Comparison of ENCODE assay signal across 19 cellular contexts in the genomic region with DNA sequence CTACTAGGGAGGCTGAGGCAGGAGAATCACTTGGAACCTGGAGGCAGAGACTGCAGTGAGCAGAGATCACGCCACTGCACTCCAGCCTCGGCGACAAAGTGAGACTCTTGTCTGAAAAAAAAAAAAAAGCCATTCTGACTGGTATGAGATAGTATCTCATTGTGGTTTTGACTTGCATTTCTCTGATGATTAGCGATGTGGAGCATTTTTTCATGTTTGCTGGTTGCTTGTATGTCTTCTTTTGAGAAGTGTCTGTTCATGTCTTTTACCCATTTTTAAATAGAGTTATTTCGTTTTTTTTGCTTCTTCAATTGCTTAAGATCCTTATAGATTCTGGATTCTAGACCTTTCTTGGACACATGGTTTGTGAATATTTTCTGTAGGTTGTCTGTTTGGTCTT.
DNase-seq lines count a peak whose midpoint lies in the region; ATAC-seq, FAIRE-seq and TF ChIP-seq lines count a peak whose summit lies in the region.
"Had no signal": no experiment of that assay in that cellular context is flagged by ENCODE, and none has a peak within 500 bp of the region (broad histone marks: within the 10 kb centered on the region; RNA-seq: fewer than 3 reads in every experiment).

No MANE protein-coding gene starts in this region.

- H3K79me1 ChIP-seq in mesenchymal stem cell (replicated peaks; ENCODE audit: low read length, poor library complexity, severe bottlenecking), result peaks cover 1% of the 10 kb centered on the region

- H3K4ac ChIP-seq in mesenchymal stem cell (ENCODE audit: low read depth in 1 of 2, low read length in 2 of 2), result no peak overlapping the region

- H3K4me3 ChIP-seq in GM12878 (no peak overlapping the region), mesenchymal stem cell (ENCODE audit: insufficient read depth in 1 of 2, low read depth in 1 of 2, low read length in 2 of 2) (no peak overlapping the region)
- H3K4me3 ChIP-seq: GM23338 had no signal

- intact Hi-C loops in GM12878 (cut with micrococcal nuclease; ENCODE audit: unreplicated experiment), result no loop called here

- H3K4me2 ChIP-seq in GM12878 (ENCODE audit: control insufficient read depth, insufficient read depth) (no peak overlapping the region), mesenchymal stem cell (ENCODE audit: low read length, poor library complexity, severe bottlenecking) (no peak overlapping the region)
- H3K4me2 ChIP-seq: GM23338 had no signal

- H4K8ac ChIP-seq in mesenchymal stem cell (ENCODE audit: low read length), result no peak overlapping the region

- peak; percentile 24 for DNase-seq in ELR (ENCODE audit: low read depth)
- peak; percentile 55 for DNase-seq in M059J (ENCODE audit: low read depth)
- DNase-seq in GM12878 (ENCODE audit: low read depth, low spot score), result no peak
- DNase-seq in mesenchymal stem cell, result peak; percentile 8
- DNase-seq in NCI-H748 (lab: John Stamatoyannopoulos, UW; ENCODE audit: unreplicated experiment), result no peak
- DNase-seq in activated T-cell treated with anti-CD3 and anti-CD28 coated beads, Interleukin-2, amount 50 U/mL, for 48 hours, result no peak
- DNase-seq: ACHN, BE2C, C1 segment of cervical spinal cord, Caco-2, HCEC 1CT had no signal

- H3K79me2 ChIP-seq in GM12878 (ENCODE audit: control insufficient read depth, insufficient read depth, low read length), result no peaks in the 10 kb centered on the region

- FAIRE-seq in GM12878 (lab: Jason Lieb, UNC), result peak; percentile 35
- FAIRE-seq: A204.1, D721Med, GM12891, GM19239, H54 had no signal

- no peak overlapping the region for H2BK5ac ChIP-seq in mesenchymal stem cell (ENCODE audit: low read depth, low read length, poor library complexity, severe bottlenecking)

- no peak for TF ChIP-seq CTCF in GM12878 (IDR thresholded peaks at IDR 0.05 in 2 of 3, conservative IDR thresholded peaks at IDR 0.05 in 1 of 3; ENCODE audit: control insufficient read depth in 2 of 3, extremely low read depth in 1 of 3, insufficient read depth in 1 of 3, low read depth in 3 of 3, low read length in 3 of 3)

- WGBS in GM12878 (ENCODE audit: insufficient coverage, insufficient replicate concordance, low lambda C conversion rate, missing lambda C conversion rate), result 97% methylated on average over 2 of the region's 5 CpGs
- WGBS in mesenchymal stem cell, result 92% methylated on average over 5 of the region's 5 CpGs

- H3K4me1 ChIP-seq in GM12878 (ENCODE audit: control insufficient read depth, insufficient read depth, low read length) (no peaks in the 10 kb centered on the region), mesenchymal stem cell (ENCODE audit: control insufficient read depth, insufficient read depth, low read depth, low read length) (no peaks in the 10 kb centered on the region)
- H3K4me1 ChIP-seq: BE2C, Caco-2 had no signal

- no peak overlapping the region for H2AK5ac ChIP-seq in mesenchymal stem cell (ENCODE audit: low read length, severe bottlenecking)

- H2BK12ac ChIP-seq in mesenchymal stem cell (ENCODE audit: low read length in 2 of 2), result no peak overlapping the region

- H3K14ac ChIP-seq in mesenchymal stem cell (ENCODE audit: low read length in 2 of 2), result no peak overlapping the region

- SMC1A ChIA-PET in GM12878 (lab: Charles Lee; ENCODE audit: uncharacterized antibody, unreplicated experiment), result no interaction called here

- H3K27ac ChIP-seq in GM12878 (ENCODE audit: control insufficient read depth, insufficient read depth), result no peak overlapping the region
- no peak overlapping the region for H3K27ac ChIP-seq in mesenchymal stem cell (ENCODE audit: low read length, poor library complexity, severe bottlenecking)

- no peak overlapping the region for H3K23ac ChIP-seq in mesenchymal stem cell (ENCODE audit: low read length in 2 of 2)

- H3K9me3 ChIP-seq in GM12878 (replicated peaks; ENCODE audit: control insufficient read depth, insufficient read depth, low read length) (no peaks in the 10 kb centered on the region), mesenchymal stem cell (ENCODE audit: control insufficient read depth, low read length) (no peaks in the 10 kb centered on the region)
- H3K9me3 ChIP-seq: BE2C, Caco-2 had no signal

- no peak for TF ChIP-seq RAD21 in GM12878 (IDR thresholded peaks at IDR 0.05; ENCODE audit: insufficient read depth, low read depth, low read length)

- in situ Hi-C loops in GM12878 (cut with MboI), result no loop called here

- no peak overlapping the region for H2BK120ac ChIP-seq in mesenchymal stem cell (ENCODE audit: low read depth, low read length)

- no peaks in the 10 kb centered on the region for H4K20me1 ChIP-seq in GM12878 (ENCODE audit: control insufficient read depth, insufficient read depth)

- TF ChIP-seq POLR2A in GM12878 (IDR thresholded peaks at IDR 0.05; ENCODE audit: low read depth, low read length), result no peak

- H3K9ac ChIP-seq in GM12878 (ENCODE audit: control insufficient read depth, insufficient read depth, low read length) (no peak overlapping the region), mesenchymal stem cell (ENCODE audit: low read length) (no peak overlapping the region)

- no peaks in the 10 kb centered on the region for H3K27me3 ChIP-seq in GM12878 (replicated peaks in 1 of 2; ENCODE audit: control insufficient read depth in 2 of 2, insufficient read depth in 2 of 2, low read length in 1 of 2)
- no peaks in the 10 kb centered on the region for H3K27me3 ChIP-seq in mesenchymal stem cell (ENCODE audit: control insufficient read depth in 1 of 2, insufficient read depth in 1 of 2, low read length in 2 of 2)
- H3K27me3 ChIP-seq: BE2C had no signal

- H3K36me3 ChIP-seq in GM12878 (ENCODE audit: control insufficient read depth in 2 of 2, insufficient read depth in 2 of 2, low read length in 1 of 2) (peaks cover 0 to 3% of the 10 kb centered on the region in 2 experiments; a peak in 1 of 4 replicates), mesenchymal stem cell (ENCODE audit: control insufficient read depth in 1 of 2, insufficient read depth in 2 of 2, low read depth in 1 of 2, low read length in 2 of 2) (peaks cover 0 to 36% of the 10 kb centered on the region in 2 experiments)
- H3K36me3 ChIP-seq: BE2C had no signal

- no peak for TF ChIP-seq EP300 in GM12878 (IDR thresholded peaks at IDR 0.05; ENCODE audit: borderline replicate concordance in 1 of 2, control insufficient read depth in 1 of 2, low read depth in 2 of 2, low read length in 2 of 2)

- H4K91ac ChIP-seq in mesenchymal stem cell (ENCODE audit: low read length), result no peak overlapping the region

- no peak overlapping the region for H3K18ac ChIP-seq in mesenchymal stem cell (ENCODE audit: low read depth in 1 of 2, low read length in 2 of 2)

- RAD21 ChIA-PET in GM12878 (lab: Charles Lee; ENCODE audit: unreplicated experiment), result no interaction called here

- BruUV-seq in GM12878 (replicated peaks; lab: Mats Ljungman, UMichigan), result no TSS peak

- H2AFZ ChIP-seq in GM12878 (ENCODE audit: control insufficient read depth, low read depth, low read length) (no peak overlapping the region), mesenchymal stem cell (ENCODE audit: low read depth, low read length) (no peak overlapping the region)
- H2AFZ ChIP-seq: GM23338 had no signal

- CTCF ChIA-PET in GM12878 (lab: Yijun Ruan, JAX), result no interaction called here

- H2BK15ac ChIP-seq in mesenchymal stem cell (ENCODE audit: low read depth, poor library complexity, severe bottlenecking), result no peak overlapping the region

- no peak for ATAC-seq in GM12878
- no peak for ATAC-seq in HG03045 (IDR thresholded peaks at IDR 0.05; ENCODE audit: unreplicated experiment)
- no peak for ATAC-seq in HG03378 (IDR thresholded peaks at IDR 0.05; ENCODE audit: unreplicated experiment)
- ATAC-seq: GM23338 had no signal

- POLR2A ChIA-PET in GM12878 (lab: Charles Lee), result no interaction called here

TF ChIP-seq in GM12878, 131 proteins besides CTCF, POLR2A, EP300 and RAD21 (continues in another document):
- TF ChIP-seq EGR1 (IDR thresholded peaks at IDR 0.05; ENCODE audit: borderline replicate concordance in 1 of 2, low read depth in 2 of 2, low read length in 2 of 2) (no peak), POLR2AphosphoS5 (IDR thresholded peaks at IDR 0.05; ENCODE audit: low read length) (no peak), HDAC6 (IDR thresholded peaks at IDR 0.05; ENCODE audit: unreplicated experiment) (no peak), MYC (IDR thresholded peaks at IDR 0.05; ENCODE audit: insufficient read depth, insufficient read length, insufficient replicate concordance, low read length, severe bottlenecking) (no peak), PKNOX1 (IDR thresholded peaks at IDR 0.05) (no peak)
- TF ChIP-seq, protein P1, sequence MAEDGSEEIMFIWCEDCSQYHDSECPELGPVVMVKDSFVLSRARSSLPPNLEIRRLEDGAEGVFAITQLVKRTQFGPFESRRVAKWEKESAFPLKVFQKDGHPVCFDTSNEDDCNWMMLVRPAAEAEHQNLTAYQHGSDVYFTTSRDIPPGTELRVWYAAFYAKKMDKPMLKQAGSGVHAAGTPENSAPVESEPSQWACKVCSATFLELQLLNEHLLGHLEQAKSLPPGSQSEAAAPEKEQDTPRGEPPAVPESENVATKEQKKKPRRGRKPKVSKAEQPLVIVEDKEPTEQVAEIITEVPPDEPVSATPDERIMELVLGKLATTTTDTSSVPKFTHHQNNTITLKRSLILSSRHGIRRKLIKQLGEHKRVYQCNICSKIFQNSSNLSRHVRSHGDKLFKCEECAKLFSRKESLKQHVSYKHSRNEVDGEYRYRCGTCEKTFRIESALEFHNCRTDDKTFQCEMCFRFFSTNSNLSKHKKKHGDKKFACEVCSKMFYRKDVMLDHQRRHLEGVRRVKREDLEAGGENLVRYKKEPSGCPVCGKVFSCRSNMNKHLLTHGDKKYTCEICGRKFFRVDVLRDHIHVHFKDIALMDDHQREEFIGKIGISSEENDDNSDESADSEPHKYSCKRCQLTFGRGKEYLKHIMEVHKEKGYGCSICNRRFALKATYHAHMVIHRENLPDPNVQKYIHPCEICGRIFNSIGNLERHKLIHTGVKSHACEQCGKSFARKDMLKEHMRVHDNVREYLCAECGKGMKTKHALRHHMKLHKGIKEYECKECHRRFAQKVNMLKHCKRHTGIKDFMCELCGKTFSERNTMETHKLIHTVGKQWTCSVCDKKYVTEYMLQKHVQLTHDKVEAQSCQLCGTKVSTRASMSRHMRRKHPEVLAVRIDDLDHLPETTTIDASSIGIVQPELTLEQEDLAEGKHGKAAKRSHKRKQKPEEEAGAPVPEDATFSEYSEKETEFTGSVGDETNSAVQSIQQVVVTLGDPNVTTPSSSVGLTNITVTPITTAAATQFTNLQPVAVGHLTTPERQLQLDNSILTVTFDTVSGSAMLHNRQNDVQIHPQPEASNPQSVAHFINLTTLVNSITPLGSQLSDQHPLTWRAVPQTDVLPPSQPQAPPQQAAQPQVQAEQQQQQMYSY (CRISPR knock-in tag; IDR thresholded peaks at IDR 0.05), result no peak

Comparison
In these comparisons a context has a peak if more than half of its experiments do, and no peak if none do; other contexts are left out.
1. DNase-seq: peak in ELR (single experiment), M059J (single experiment) and mesenchymal stem cell (single experiment); none in GM12878 (single experiment), NCI-H748 (single experiment) and activated T-cell treated with anti-CD3 and anti-CD28 coated beads, Interleukin-2, amount 50 U/mL, for 48 hours (0 of 2).